22 cellular contexts compared by ENCODE assay signal in genomic region chr12:63124778-63125177, GRCh38. TPM values are rescaled to one million over a fixed set of nuclear protein-coding genes. Genes with fewer than 3 reads are reported as not detected.
"Had no signal": no experiment of that assay in that cellular context is flagged by ENCODE, and none has a peak within 500 bp of the region (broad histone marks: within the 10 kb centered on the region; RNA-seq: fewer than 3 reads in every experiment).

No MANE protein-coding gene starts in this region.

- H3K36me3 ChIP-seq: gastroesophageal sphincter, right lobe of liver, suprapubic skin, tibial nerve had no signal

- H3K27ac ChIP-seq: epithelial cell of prostate, gastroesophageal sphincter, right lobe of liver, suprapubic skin, tibial nerve had no signal

- DNase-seq: activated CD4-positive, alpha-beta memory T cell treated with anti-CD3 and anti-CD28 coated beads for 36 hours; activated CD4-positive, alpha-beta T cell treated with anti-CD3 and anti-CD28 coated beads for 48 hours; activated effector memory CD4-positive, alpha-beta T cell treated with Interleukin-2 at 50 U/mL for 16 hours; activated naive CD4-positive, alpha-beta T cell treated with anti-CD3 and anti-CD28 coated beads for 36 hours; activated T-cell treated with anti-CD3 and anti-CD28 coated beads, Interleukin-2, amount 50 U/mL, for 72 hours; cerebellar nuclear complex; head of caudate nucleus; islet precursor cell; left cardiac atrium; mesenchymal stem cell; nucleus accumbens; right lobe of liver; small intestine; stimulated activated CD4-positive, alpha-beta T cell treated with anti-CD3 and anti-CD28 coated beads, Interleukin-2, amount 100 ng/mL, for 24 hours; stimulated activated naive CD8-positive, alpha-beta T cell treated with anti-CD3 and anti-CD28 coated beads, Interleukin-15, amount 100 ng/mL, for 72 hours had no signal

- H3K27me3 ChIP-seq: gastroesophageal sphincter, right lobe of liver, suprapubic skin, tibial nerve had no signal

- H3K4me3 ChIP-seq: gastroesophageal sphincter, right lobe of liver, suprapubic skin, tibial nerve had no signal

- ATAC-seq: activated T-cell treated with anti-CD3 and anti-CD28 coated beads, Interleukin-2, amount 50 U/mL, for 72 hours; gastroesophageal sphincter; left cardiac atrium; stimulated activated effector memory CD8-positive, alpha-beta T cell treated with anti-CD3 and anti-CD28 coated beads, Interleukin-12 subunit alpha, Interleukin-12 subunit beta, amount 100 ng/mL, for 72 hours; stimulated activated naive CD8-positive, alpha-beta T cell treated with anti-CD3 and anti-CD28 coated beads, Interleukin-15, amount 100 ng/mL, for 72 hours had no signal

- H3K4me1 ChIP-seq: gastroesophageal sphincter, right lobe of liver, suprapubic skin, tibial nerve had no signal

- H3K9me3 ChIP-seq: gastroesophageal sphincter, right lobe of liver, suprapubic skin, tibial nerve had no signal

RNA-seq across cellular contexts. Expression of gene AVPR1A, which starts 26.2 kb away (rescaled TPM):
- total RNA-seq: activated CD4-positive, alpha-beta memory T cell treated with anti-CD3 and anti-CD28 coated beads for 36 hours; activated naive CD4-positive, alpha-beta T cell treated with anti-CD3 and anti-CD28 coated beads for 36 hours; activated T-cell treated with anti-CD3 and anti-CD28 coated beads, Interleukin-2, amount 50 U/mL, for 72 hours; fibroblast of lung had no signal
- polyA plus RNA-seq: fibroblast of lung, neural cell had no signal
